Comparison of ENCODE assay signal across 27 cellular contexts in the genomic region with DNA sequence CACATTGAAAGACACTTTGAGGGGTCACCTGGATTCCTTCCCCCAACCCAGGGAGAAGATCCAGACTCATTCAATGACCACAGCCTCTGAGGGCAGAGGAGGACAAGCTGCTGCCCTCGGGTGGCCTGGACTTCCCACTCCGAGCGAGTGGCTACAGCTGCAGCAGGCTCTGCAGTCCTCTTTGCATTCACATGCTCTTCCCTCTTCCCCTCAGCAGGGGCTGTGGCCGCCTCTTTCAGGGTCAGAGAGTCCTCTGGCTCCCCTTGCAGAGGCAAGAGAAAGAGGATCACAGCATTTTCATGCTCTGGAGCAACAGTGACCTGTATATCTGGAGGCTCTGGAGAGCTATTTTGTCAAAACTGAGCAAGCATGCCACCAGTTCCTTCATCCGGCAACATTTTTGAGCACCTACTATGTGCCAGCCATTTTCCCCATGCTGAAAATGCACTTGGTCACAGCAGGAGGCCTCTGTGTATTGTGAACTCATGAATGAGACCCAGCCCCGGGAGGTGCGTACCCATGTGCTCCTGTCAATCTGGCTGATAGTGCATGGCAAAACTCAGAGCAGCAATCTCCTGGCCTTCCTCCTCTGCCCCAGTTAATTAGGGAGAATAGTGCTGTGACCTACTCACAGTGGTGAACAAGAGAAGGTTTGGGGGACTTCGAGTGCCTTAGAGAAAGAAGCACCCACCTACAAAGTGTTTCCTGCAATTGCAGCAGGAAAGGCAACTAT. TPM values are rescaled to one million over a fixed set of nuclear protein-coding genes. Genes with fewer than 3 reads are reported as not detected.
DNase-seq lines count a peak whose midpoint lies in the region; ATAC-seq, FAIRE-seq and TF ChIP-seq lines count a peak whose summit lies in the region.
"Had no signal": no experiment of that assay in that cellular context is flagged by ENCODE, and none has a peak within 500 bp of the region (broad histone marks: within the 10 kb centered on the region; RNA-seq: fewer than 3 reads in every experiment).

No MANE protein-coding gene starts in this region.

- H3K27me3 ChIP-seq in bronchial epithelial cell (ENCODE audit: control insufficient read depth, insufficient read depth, low read length) (peaks cover 2% of the 10 kb centered on the region), neural progenitor cell (no peaks in the 10 kb centered on the region)

- intact Hi-C loops in cardiac septum (cut with DNase I): no loop called here
- intact Hi-C loops in left ventricle myocardium superior (cut with micrococcal nuclease): loop anchor here (5.0 kb wide), 1 partner anchor 144 kb away; no protein-coding TSS in a partner anchor

- peak; percentile 59 for DNase-seq in cardiac septum (ENCODE audit: low spot score)
- no peak for DNase-seq in left ventricle myocardium superior
- no peak for DNase-seq in bronchial epithelial cell (ENCODE audit: low read depth)
- peak; percentile 33 for DNase-seq in neural progenitor cell (ENCODE audit: low spot score)
- no peak for DNase-seq in activated CD4-positive, alpha-beta T cell treated with anti-CD3 and anti-CD28 coated beads, Interleukin-2, amount 10 ng/mL, durations not matched to agents 7 days and 5 days
- no peak for DNase-seq in putamen (ENCODE audit: low spot score)
- DNase-seq in NCI-H446 treated with DMSO at 0.1 percent for 48 hours (lab: John Stamatoyannopoulos, UW): no peak
- DNase-seq: CD4-positive, CD25-positive, alpha-beta regulatory T cell; GOT3; HFFc6; Kasumi-1; NCI-H1105 treated with DMSO at 0.1 percent for 48 hours; NCI-H2227 treated with DMSO at 0.1 percent for 48 hours; NCI-H510A treated with DMSO at 0.1 percent for 48 hours; NCI-H748 treated with DMSO at 0.1 percent for 48 hours; NK-92 treated with Interleukin-12 subunit alpha and Interleukin-12 subunit beta, amount 100 ng/mL, for 24 hours; PC-3; Right ventricle myocardium superior had no signal

- H3K27ac Mint-ChIP-seq in neural progenitor cell: no peak overlapping the region
- no peak overlapping the region for H3K27ac Mint-ChIP-seq in activated CD4-positive, alpha-beta T cell treated with anti-CD3 and anti-CD28 coated beads, Interleukin-2, amount 10 ng/mL, durations not matched to agents 7 days and 5 days
- H3K27ac Mint-ChIP-seq: CD4-positive, CD25-positive, alpha-beta regulatory T cell; HFFc6 had no signal

- POLR2A ChIA-PET in activated CD4-positive, alpha-beta T cell treated with anti-CD3 and anti-CD28 coated beads, Interleukin-2, amount 10 ng/mL, durations not matched to agents 7 days and 5 days (lab: Charles Lee): no interaction called here

- H3K9ac ChIP-seq in neural progenitor cell: no peak overlapping the region

- no peaks in the 10 kb centered on the region for H3K36me3 Mint-ChIP-seq in neural progenitor cell
- no peaks in the 10 kb centered on the region for H3K36me3 Mint-ChIP-seq in activated CD4-positive, alpha-beta T cell treated with anti-CD3 and anti-CD28 coated beads, Interleukin-2, amount 10 ng/mL, durations not matched to agents 7 days and 5 days (ENCODE audit: low read depth)
- H3K36me3 Mint-ChIP-seq: CD4-positive, CD25-positive, alpha-beta regulatory T cell had no signal

- H3K4me1 ChIP-seq in neural progenitor cell: peaks cover 6% of the 10 kb centered on the region
- H3K4me1 ChIP-seq: HAP-1 had no signal

- no peak overlapping the region for H3K4me2 ChIP-seq in neural progenitor cell

- H2AFZ ChIP-seq in neural progenitor cell (replicated peaks): peak overlapping the region; percentile 29

- ATAC-seq in left ventricle myocardium superior (no peak), GM18870 (IDR thresholded peaks at IDR 0.05; ENCODE audit: unreplicated experiment) (no peak)
- ATAC-seq: PC-3 had no signal

- FAIRE-seq in bronchial epithelial cell (lab: Jason Lieb, UNC): peak; percentile 52
- FAIRE-seq: GM18507, HepG2 had no signal

- H3K36me3 ChIP-seq in bronchial epithelial cell (ENCODE audit: control insufficient read depth, insufficient read depth, low read length) (no peaks in the 10 kb centered on the region), neural progenitor cell (no peaks in the 10 kb centered on the region)
- H3K36me3 ChIP-seq: HAP-1 had no signal

- H3K27me3 Mint-ChIP-seq in neural progenitor cell (ENCODE audit: insufficient read depth, low read depth): peaks cover 5% of the 10 kb centered on the region
- peaks cover 4% of the 10 kb centered on the region for H3K27me3 Mint-ChIP-seq in activated CD4-positive, alpha-beta T cell treated with anti-CD3 and anti-CD28 coated beads, Interleukin-2, amount 10 ng/mL, durations not matched to agents 7 days and 5 days

- no peak for TF ChIP-seq CTCF in bronchial epithelial cell (IDR thresholded peaks at IDR 0.05; ENCODE audit: insufficient read depth, low read length, severe bottlenecking)
- no peak for TF ChIP-seq CTCF in neural progenitor cell (IDR thresholded peaks at IDR 0.05)

- no peak overlapping the region for H3K27ac ChIP-seq in neural progenitor cell

- no peak overlapping the region for H3K4me3 Mint-ChIP-seq in neural progenitor cell
- no peak overlapping the region for H3K4me3 Mint-ChIP-seq in activated CD4-positive, alpha-beta T cell treated with anti-CD3 and anti-CD28 coated beads, Interleukin-2, amount 10 ng/mL, durations not matched to agents 7 days and 5 days
- H3K4me3 Mint-ChIP-seq: HFFc6 had no signal

- peaks cover 6% of the 10 kb centered on the region for H3K4me1 Mint-ChIP-seq in neural progenitor cell
- no peaks in the 10 kb centered on the region for H3K4me1 Mint-ChIP-seq in activated CD4-positive, alpha-beta T cell treated with anti-CD3 and anti-CD28 coated beads, Interleukin-2, amount 10 ng/mL, durations not matched to agents 7 days and 5 days
- H3K4me1 Mint-ChIP-seq: CD4-positive, CD25-positive, alpha-beta regulatory T cell had no signal

- CTCF ChIA-PET in activated CD4-positive, alpha-beta T cell treated with anti-CD3 and anti-CD28 coated beads, Interleukin-2, amount 10 ng/mL, durations not matched to agents 7 days and 5 days (lab: Charles Lee): no interaction called here

- H4K20me1 ChIP-seq in neural progenitor cell (ENCODE audit: low read depth): no peaks in the 10 kb centered on the region

- H3F3A ChIP-seq in neural progenitor cell (ENCODE audit: low read depth): no peaks in the 10 kb centered on the region

- no peaks in the 10 kb centered on the region for H3K9me3 Mint-ChIP-seq in neural progenitor cell
- no peaks in the 10 kb centered on the region for H3K9me3 Mint-ChIP-seq in activated CD4-positive, alpha-beta T cell treated with anti-CD3 and anti-CD28 coated beads, Interleukin-2, amount 10 ng/mL, durations not matched to agents 7 days and 5 days
- H3K9me3 Mint-ChIP-seq: HFFc6 had no signal

- no peaks in the 10 kb centered on the region for H3K79me2 ChIP-seq in neural progenitor cell (ENCODE audit: low read depth)

- H3K9me3 ChIP-seq in neural progenitor cell (ENCODE audit: low read depth): no peaks in the 10 kb centered on the region
- H3K9me3 ChIP-seq: HAP-1 had no signal

- H3K4me3 ChIP-seq in bronchial epithelial cell (ENCODE audit: low read depth, low read length): no peak overlapping the region
- no peak overlapping the region for H3K4me3 ChIP-seq in neural progenitor cell
- H3K4me3 ChIP-seq: HAP-1 had no signal

RNA-seq across cellular contexts. Expression of gene KCNA5, which starts 42.9 kb away (rescaled TPM):
- total RNA-seq in cardiac septum (3.2 TPM), left ventricle myocardium superior (2.2 TPM), bronchial epithelial cell (not detected in 2 replicates), neural progenitor cell (ENCODE audit: low replicate concordance) (0.19 and 1.1 TPM in 2 replicates)
- not detected for total RNA-seq in activated CD4-positive, alpha-beta T cell treated with anti-CD3 and anti-CD28 coated beads, Interleukin-2, amount 10 ng/mL, durations not matched to agents 7 days and 5 days
- total RNA-seq: A172; CD4-positive, CD25-positive, alpha-beta regulatory T cell; G401; HepG2; HFFc6; HT1080; MCF 10A; PC-3; RPMI7951 had no signal

Comparison
In these comparisons a context has a peak if more than half of its experiments do, and no peak if none do; other contexts are left out.
1. DNase-seq: peak in cardiac septum (single experiment) and neural progenitor cell (single experiment); none in left ventricle myocardium superior (single experiment), bronchial epithelial cell (single experiment), activated CD4-positive, alpha-beta T cell treated with anti-CD3 and anti-CD28 coated beads, Interleukin-2, amount 10 ng/mL, durations not matched to agents 7 days and 5 days (single experiment), putamen (single experiment) and NCI-H446 treated with DMSO at 0.1 percent for 48 hours (single experiment).